In the genomic region with DNA sequence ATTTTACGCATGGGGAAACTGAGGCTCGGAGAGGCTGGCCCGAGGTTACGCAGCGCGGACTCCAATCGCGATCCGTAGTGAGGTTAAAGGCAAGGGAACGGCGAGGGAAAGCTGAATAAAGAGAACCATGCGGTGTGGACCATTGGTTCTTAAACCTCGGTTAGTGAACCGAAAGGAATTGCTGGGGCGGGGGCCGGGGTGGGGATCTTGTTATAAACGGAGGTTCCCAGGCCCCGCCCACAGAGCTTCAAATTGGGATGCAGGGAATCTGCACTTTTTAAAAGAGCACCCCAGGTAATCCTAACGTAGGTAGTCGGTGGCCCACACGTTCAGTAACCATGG, we compare ENCODE assay signal across 8 cellular contexts. TPM values are rescaled to one million over a fixed set of nuclear protein-coding genes. Genes with fewer than 3 reads are reported as not detected.
DNase-seq lines count a peak whose midpoint lies in the region; ATAC-seq and TF ChIP-seq lines count a peak whose summit lies in the region.

No MANE protein-coding gene starts in this region.

- DNase-seq in NCI-H2227 (lab: John Stamatoyannopoulos, UW; ENCODE audit: unreplicated experiment) (peak; percentile 63), coronary artery (ENCODE audit: low spot score) (no peak), natural killer cell (no peak), pons (ENCODE audit: low spot score) (no peak)

- H3K27ac ChIP-seq in coronary artery = peak overlapping the region; percentile 24 to 88

- H3K36me3 Mint-ChIP-seq in natural killer cell = peaks cover 11% of the 10 kb centered on the region

- H3K27ac Mint-ChIP-seq in natural killer cell = peak overlapping the region; percentile 79 to 86

- no peaks in the 10 kb centered on the region for H3K9me3 Mint-ChIP-seq in natural killer cell

- H3K27me3 Mint-ChIP-seq in natural killer cell (ENCODE audit: low read depth in 2 of 2) = peaks cover 0 to 3% of the 10 kb centered on the region in 2 donors

- H3K4me3 Mint-ChIP-seq in natural killer cell = peak overlapping the region; percentile 95

- ATAC-seq in GM18511 (IDR thresholded peaks at IDR 0.05; ENCODE audit: unreplicated experiment) (peak; percentile 14), natural killer cell (no peak), GM19324 (IDR thresholded peaks at IDR 0.05; ENCODE audit: low FRiP score, unreplicated experiment) (no peak), GM18498 (IDR thresholded peaks at IDR 0.05; ENCODE audit: unreplicated experiment) (no peak), HG03521 (IDR thresholded peaks at IDR 0.05; ENCODE audit: unreplicated experiment) (no peak)

- intact Hi-C loops in natural killer cell (cut with micrococcal nuclease) = loop anchor here (1.0 kb wide), 1 partner anchor 163 kb away; the partner anchor contains the start of gene VPS35L

- peak overlapping the region; percentile 91 for H3K4me3 ChIP-seq in coronary artery

- TF ChIP-seq CTCF in coronary artery (IDR thresholded peaks at IDR 0.05) (no peak), natural killer cell (IDR thresholded peaks at IDR 0.05) (no peak)

- peaks cover 28 to 37% of the 10 kb centered on the region in 2 donors for H3K4me1 Mint-ChIP-seq in natural killer cell

RNA-seq across cellular contexts. Expression of gene IQCK, which starts 0.5 kb away (rescaled TPM):
- total RNA-seq in natural killer cell = 1 to 10 TPM in 1 of 3 donors, under 1 TPM in 2; 0.38 to 1.8 (median 0.68) TPM

RNA-seq across cellular contexts. Expression of gene KNOP1, which starts 0.6 kb away (rescaled TPM):
- 1 to 10 TPM; 5.6 to 8.0 (median 6.9) TPM for total RNA-seq in natural killer cell
